15 cellular contexts compared by ENCODE assay signal in the genomic region with DNA sequence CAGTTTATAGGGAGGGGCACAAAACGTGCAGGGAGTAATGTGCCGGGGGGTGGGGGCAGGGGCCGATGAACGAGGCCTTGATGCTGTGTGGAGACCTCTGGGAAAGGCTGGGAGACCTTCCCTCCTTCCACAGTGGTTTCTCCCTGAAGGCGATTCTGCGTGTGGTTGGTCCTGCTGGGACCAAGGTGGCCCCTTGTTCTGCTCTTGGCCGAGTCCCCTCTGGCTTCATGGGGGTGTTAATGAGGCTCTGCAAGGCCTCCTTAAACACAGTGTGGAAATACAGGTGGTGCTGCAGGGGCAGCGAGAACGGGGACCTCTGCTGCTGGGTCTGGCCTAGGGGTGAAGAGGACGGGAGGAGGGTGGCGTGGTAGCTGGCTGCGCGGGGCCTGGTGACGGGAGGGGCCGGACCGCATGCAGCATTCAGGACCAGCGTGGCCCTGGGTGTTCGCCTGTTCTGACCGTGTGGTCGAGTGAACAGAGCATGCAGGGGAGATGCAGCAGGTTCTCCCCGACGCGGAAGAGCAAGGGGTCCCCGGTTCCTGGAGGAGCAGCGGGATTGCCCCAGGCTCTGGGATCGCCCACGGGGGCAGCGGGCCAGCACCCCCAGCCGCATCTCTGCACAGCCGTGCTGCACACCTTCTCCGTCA. TPM values are rescaled to one million over a fixed set of nuclear protein-coding genes. Genes with fewer than 3 reads are reported as not detected.
"Had no signal": no experiment of that assay in that cellular context is flagged by ENCODE, and none has a peak within 500 bp of the region (broad histone marks: within the 10 kb centered on the region; RNA-seq: fewer than 3 reads in every experiment).

No MANE protein-coding gene starts in this region.

- H3K4me1 ChIP-seq: ascending aorta, breast epithelium, heart right ventricle had no signal

- ATAC-seq: activated CD8-positive, alpha-beta memory T cell treated with anti-CD3 and anti-CD28 coated beads, Interleukin-2, amount 10 ng/mL, durations not matched to agents 7 days and 5 days had no signal

- H3K27me3 Mint-ChIP-seq: activated CD8-positive, alpha-beta memory T cell treated with anti-CD3 and anti-CD28 coated beads, Interleukin-2, amount 10 ng/mL, durations not matched to agents 7 days and 5 days; activated T-cell treated with anti-CD3 and anti-CD28 coated beads, Interleukin-2, amount 50 U/mL, for 24 hours; naive B cell had no signal

- H3K27me3 ChIP-seq: ascending aorta, breast epithelium, heart right ventricle, neutrophil had no signal

- H3K9me3 ChIP-seq: breast epithelium had no signal

- H3K4me1 Mint-ChIP-seq: activated CD8-positive, alpha-beta memory T cell treated with anti-CD3 and anti-CD28 coated beads, Interleukin-2, amount 10 ng/mL, durations not matched to agents 7 days and 5 days; naive B cell had no signal

- H3K27ac ChIP-seq: ascending aorta, breast epithelium, heart right ventricle, neutrophil, SK-N-MC, VCaP had no signal

- H3K4me3 ChIP-seq: ascending aorta, breast epithelium, heart right ventricle, lung, SK-N-MC had no signal

- DNase-seq: activated CD4-positive, alpha-beta T cell treated with anti-CD3 and anti-CD28 coated beads, Interleukin-2, amount 50 U/mL, for 48 hours; activated CD8-positive, alpha-beta memory T cell treated with anti-CD3 and anti-CD28 coated beads, Interleukin-2, amount 10 ng/mL, durations not matched to agents 7 days and 5 days; activated gamma-delta T cell; activated T-cell treated with anti-CD3 and anti-CD28 coated beads, Interleukin-2, amount 50 U/mL, for 24 hours; dermis blood vessel endothelial cell; heart right ventricle; naive B cell; small intestine had no signal

- H3K36me3 ChIP-seq: breast epithelium had no signal

- H3K4me3 Mint-ChIP-seq: activated CD8-positive, alpha-beta memory T cell treated with anti-CD3 and anti-CD28 coated beads, Interleukin-2, amount 10 ng/mL, durations not matched to agents 7 days and 5 days; activated T-cell treated with anti-CD3 and anti-CD28 coated beads, Interleukin-2, amount 50 U/mL, for 24 hours had no signal

RNA-seq across cellular contexts. Expression of a gene that starts 42.1 kb away (rescaled TPM):
- total RNA-seq: activated CD8-positive, alpha-beta memory T cell treated with anti-CD3 and anti-CD28 coated beads, Interleukin-2, amount 10 ng/mL, durations not matched to agents 7 days and 5 days; ascending aorta; epithelial cell of proximal tubule had no signal
